In the genomic region with DNA sequence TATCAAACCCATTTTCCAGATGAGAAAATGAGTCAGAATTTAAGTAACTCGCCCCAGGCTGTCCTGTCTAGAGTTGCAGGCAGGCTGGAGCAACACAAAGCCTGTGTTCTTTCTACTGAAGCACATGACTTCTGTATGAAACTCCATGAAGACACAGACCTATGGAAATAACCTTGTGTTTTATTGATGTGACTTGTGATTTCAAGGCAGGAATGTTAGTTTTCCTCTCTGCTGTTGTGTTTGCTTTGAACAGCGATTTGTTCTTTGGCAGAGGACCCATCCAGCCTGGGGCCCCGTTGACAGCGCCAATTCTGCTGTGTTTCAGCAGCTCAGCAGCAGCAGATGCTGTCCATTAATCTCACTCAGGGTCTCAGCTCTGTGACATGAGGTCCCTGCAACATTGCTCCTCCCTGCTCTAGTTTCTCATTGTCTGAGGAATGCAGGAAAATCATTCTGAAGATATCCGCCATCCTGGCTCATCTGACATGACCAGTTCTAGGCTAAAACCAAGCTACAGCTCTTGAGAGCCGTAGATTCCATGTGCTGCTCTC, we compare ENCODE assay signal across 15 cellular contexts.
DNase-seq lines count a peak whose midpoint lies in the region; ATAC-seq and TF ChIP-seq lines count a peak whose summit lies in the region.
"Had no signal": no experiment of that assay in that cellular context is flagged by ENCODE, and none has a peak within 500 bp of the region (broad histone marks: within the 10 kb centered on the region; RNA-seq: fewer than 3 reads in every experiment).

No MANE protein-coding gene starts in this region.

- no peaks in the 10 kb centered on the region for H3K4me1 Mint-ChIP-seq in stimulated activated effector memory CD8-positive, alpha-beta T cell treated with anti-CD3 and anti-CD28 coated beads, Interleukin-12 subunit alpha, Interleukin-12 subunit beta, amount 100 ng/mL, for 72 hours

- H3K9me1 ChIP-seq in IMR-90 (ENCODE audit: insufficient read depth, low read length), result no peaks in the 10 kb centered on the region; the same call in 1 of the 2 replicates

- H4K91ac ChIP-seq in IMR-90 (ENCODE audit: insufficient read depth, low read depth, low read length), result no peak overlapping the region

- 0 out of 2 replicates have a peak overlapping the region, but pooled peaks have one; percentile 14 for H3K14ac ChIP-seq in IMR-90 (replicated peaks; ENCODE audit: low read depth, low read length)

- no peaks in the 10 kb centered on the region for H3K79me1 ChIP-seq in IMR-90 (ENCODE audit: low read depth in 1 of 2, low read length in 2 of 2)

- no peak for TF ChIP-seq CTCF in IMR-90 (conservative IDR thresholded peaks at IDR 0.05; ENCODE audit: low read depth, low read length)
- TF ChIP-seq CTCF in fibroblast of pulmonary artery (IDR thresholded peaks at IDR 0.05; ENCODE audit: low read length, missing control alignments), result no peak

- ATAC-seq in IMR-90 (ENCODE audit: low read depth) (no peak; the same call in 1 of the 2 replicates), GM18520 (IDR thresholded peaks at IDR 0.05; ENCODE audit: unreplicated experiment) (no peak), HG03520 (IDR thresholded peaks at IDR 0.05; ENCODE audit: unreplicated experiment) (no peak)
- no peak for ATAC-seq in stimulated activated effector memory CD8-positive, alpha-beta T cell treated with anti-CD3 and anti-CD28 coated beads, Interleukin-12 subunit alpha, Interleukin-12 subunit beta, amount 100 ng/mL, for 72 hours
- ATAC-seq: activated CD8-positive, alpha-beta T cell treated with anti-CD3 and anti-CD28 coated beads, Interleukin-2, amount 10 ng/mL, durations not matched to agents 7 days and 5 days had no signal

- H2BK120ac ChIP-seq in IMR-90 (ENCODE audit: low read depth, low read length), result no peak overlapping the region

- H3K4me2 ChIP-seq in IMR-90 (ENCODE audit: low read depth, low read length), result no peak overlapping the region
- H3K4me2 ChIP-seq: BLaER1 treated with 17β-estradiol and CSF1 and Interleukin-3, amounts not matched to agents 10 nM and 100 nM had no signal

- H3K36me3 Mint-ChIP-seq in stimulated activated effector memory CD8-positive, alpha-beta T cell treated with anti-CD3 and anti-CD28 coated beads, Interleukin-12 subunit alpha, Interleukin-12 subunit beta, amount 100 ng/mL, for 72 hours, result no peaks in the 10 kb centered on the region

- H2AK9ac ChIP-seq in IMR-90 (replicated peaks; ENCODE audit: low read depth, low read length, poor library complexity), result no peak overlapping the region

- no peak overlapping the region for H3K18ac ChIP-seq in IMR-90 (ENCODE audit: low read depth, low read length)

- in situ Hi-C loops in IMR-90 (cut with MboI; ENCODE audit: low sequenced_read_pairs), result no loop called here

- dilution Hi-C loops in IMR-90 (cut with HindIII; ENCODE audit: low sequenced_read_pairs, unreplicated experiment), result no loop called here

- peaks cover 3% of the 10 kb centered on the region for H3K9me3 Mint-ChIP-seq in stimulated activated effector memory CD8-positive, alpha-beta T cell treated with anti-CD3 and anti-CD28 coated beads, Interleukin-12 subunit alpha, Interleukin-12 subunit beta, amount 100 ng/mL, for 72 hours
- H3K9me3 Mint-ChIP-seq: activated T-helper 2 cell treated with anti-CD3 and anti-CD28 coated beads, Interferon-gamma antibody, Interleukin-2, Interleukin-4, amounts not matched to agents 10 μg/mL and 5 μg/mL and 100 μg/mL, durations not matched to agents 14 hours and 24 hours and 36 hours had no signal

- POLR2A ChIA-PET in IMR-90 (lab: Charles Lee; ENCODE audit: unreplicated experiment), result no interaction called here

- H3K27ac ChIP-seq in IMR-90 (ENCODE audit: insufficient read depth, low read length) (no peak overlapping the region), SJCRH30 (peak overlapping the region; percentile 65)
- H3K27ac ChIP-seq: BLaER1 treated with 17β-estradiol and CSF1 and Interleukin-3, amounts not matched to agents 10 nM and 100 nM; tibial nerve had no signal

- H3K9ac ChIP-seq in IMR-90 (ENCODE audit: low read depth, low read length), result no peak overlapping the region
- H3K9ac ChIP-seq: BLaER1 treated with 17β-estradiol and CSF1 and Interleukin-3, amounts not matched to agents 10 nM and 100 nM had no signal

- BruUV-seq in IMR-90 (replicated peaks; lab: Mats Ljungman, UMichigan), result no TSS peak

- H4K8ac ChIP-seq in IMR-90 (ENCODE audit: low read depth in 2 of 2, low read length in 2 of 2), result no peak overlapping the region

- no peak overlapping the region for H3K4me3 Mint-ChIP-seq in stimulated activated effector memory CD8-positive, alpha-beta T cell treated with anti-CD3 and anti-CD28 coated beads, Interleukin-12 subunit alpha, Interleukin-12 subunit beta, amount 100 ng/mL, for 72 hours
- H3K4me3 Mint-ChIP-seq: activated CD8-positive, alpha-beta T cell treated with anti-CD3 and anti-CD28 coated beads, Interleukin-2, amount 10 ng/mL, durations not matched to agents 7 days and 5 days had no signal

- peaks cover 4% of the 10 kb centered on the region for H3K4me1 ChIP-seq in IMR-90 (ENCODE audit: control insufficient read depth, insufficient read depth, low read length)
- peaks cover 8% of the 10 kb centered on the region for H3K4me1 ChIP-seq in SJCRH30
- H3K4me1 ChIP-seq: BLaER1 treated with 17β-estradiol and CSF1 and Interleukin-3, amounts not matched to agents 10 nM and 100 nM; tibial nerve had no signal

- no peak overlapping the region for H2BK5ac ChIP-seq in IMR-90 (ENCODE audit: low read depth, low read length, poor library complexity, severe bottlenecking)

- H3K27me3 ChIP-seq in IMR-90 (ENCODE audit: control insufficient read depth, insufficient read depth, low read length), result no peaks in the 10 kb centered on the region
- no peaks in the 10 kb centered on the region for H3K27me3 ChIP-seq in SJCRH30
- H3K27me3 ChIP-seq: BLaER1 treated with 17β-estradiol and CSF1 and Interleukin-3, amounts not matched to agents 10 nM and 100 nM; tibial nerve had no signal

- H2BK15ac ChIP-seq in IMR-90 (ENCODE audit: low read depth, low read length), result no peak overlapping the region

- H3K27ac Mint-ChIP-seq in stimulated activated effector memory CD8-positive, alpha-beta T cell treated with anti-CD3 and anti-CD28 coated beads, Interleukin-12 subunit alpha, Interleukin-12 subunit beta, amount 100 ng/mL, for 72 hours, result no peak overlapping the region
- H3K27ac Mint-ChIP-seq: activated CD8-positive, alpha-beta T cell treated with anti-CD3 and anti-CD28 coated beads, Interleukin-2, amount 10 ng/mL, durations not matched to agents 7 days and 5 days; activated T-helper 2 cell treated with anti-CD3 and anti-CD28 coated beads, Interferon-gamma antibody, Interleukin-2, Interleukin-4, amounts not matched to agents 10 μg/mL and 5 μg/mL and 100 μg/mL, durations not matched to agents 14 hours and 24 hours and 36 hours; progenitor cell of endocrine pancreas had no signal

- no peak overlapping the region for H4K5ac ChIP-seq in IMR-90 (ENCODE audit: low read depth, low read length)

- no peak overlapping the region for H3K56ac ChIP-seq in IMR-90 (ENCODE audit: extremely low read depth, insufficient read depth, low read length)

- peak; percentile 7 for DNase-seq in IMR-90
- peak; percentile 78 to 85 for DNase-seq in SJCRH30
- DNase-seq in fibroblast of pulmonary artery (ENCODE audit: low read depth), result peak; percentile 23
- peak; percentile 37 for DNase-seq in pons (ENCODE audit: low spot score)
- no peak for DNase-seq in stimulated activated effector memory CD8-positive, alpha-beta T cell treated with anti-CD3 and anti-CD28 coated beads, Interleukin-12 subunit alpha, Interleukin-12 subunit beta, amount 100 ng/mL, for 72 hours (ENCODE audit: low spot score in 2 of 2)
- DNase-seq: activated CD8-positive, alpha-beta T cell treated with anti-CD3 and anti-CD28 coated beads, Interleukin-2, amount 10 ng/mL, durations not matched to agents 7 days and 5 days; NCI-H1092 treated with DMSO at 0.1 percent for 48 hours; NCI-H526 treated with DMSO at 0.1 percent for 48 hours; SIG-M5 had no signal

- H2AK5ac ChIP-seq in IMR-90 (ENCODE audit: low read depth, low read length), result no peak overlapping the region

- no peak for TF ChIP-seq POLR2A in IMR-90 (IDR thresholded peaks at IDR 0.05; ENCODE audit: low read depth, low read length)

- H3K36me3 ChIP-seq in IMR-90 (ENCODE audit: control insufficient read depth, insufficient read depth, low read length) (peaks cover 1% of the 10 kb centered on the region; the same call in 1 of the 2 replicates), SJCRH30 (no peaks in the 10 kb centered on the region)
- H3K36me3 ChIP-seq: BLaER1 treated with 17β-estradiol and CSF1 and Interleukin-3, amounts not matched to agents 10 nM and 100 nM had no signal

- no peak overlapping the region for H3K23ac ChIP-seq in IMR-90 (ENCODE audit: low read depth, low read length)

- TF ChIP-seq RAD21 in IMR-90 (IDR thresholded peaks at IDR 0.05; ENCODE audit: low read length), result no peak

- no peak overlapping the region for H2BK20ac ChIP-seq in IMR-90 (ENCODE audit: low read depth, low read length)

- H3K9me3 ChIP-seq in IMR-90 (ENCODE audit: control insufficient read depth, insufficient read depth, low read length) (no peaks in the 10 kb centered on the region), SJCRH30 (replicated peaks) (no peaks in the 10 kb centered on the region)
- H3K9me3 ChIP-seq: BLaER1 treated with 17β-estradiol and CSF1 and Interleukin-3, amounts not matched to agents 10 nM and 100 nM; tibial nerve had no signal

- intact Hi-C loops in IMR-90 (cut with micrococcal nuclease), result no loop called here

- H2AFZ ChIP-seq in IMR-90 (replicated peaks; ENCODE audit: low read length, poor library complexity), result no peak overlapping the region

- H3K4ac ChIP-seq in IMR-90 (ENCODE audit: low read depth, low read length), result no peak overlapping the region

- no peaks in the 10 kb centered on the region for H4K20me1 ChIP-seq in IMR-90 (ENCODE audit: insufficient read depth, low read length)
- H4K20me1 ChIP-seq: BLaER1 treated with 17β-estradiol and CSF1 and Interleukin-3, amounts not matched to agents 10 nM and 100 nM had no signal

- no peak overlapping the region for H3K4me3 ChIP-seq in IMR-90 (ENCODE audit: insufficient read depth, low read depth, low read length)
- no peak overlapping the region for H3K4me3 ChIP-seq in SJCRH30
- H3K4me3 ChIP-seq in fibroblast of pulmonary artery (replicated peaks; ENCODE audit: low read depth, low read length), result no peak overlapping the region
- H3K4me3 ChIP-seq: BLaER1 treated with 17β-estradiol and CSF1 and Interleukin-3, amounts not matched to agents 10 nM and 100 nM; tibial nerve had no signal

- CTCF ChIA-PET in IMR-90 (lab: Yijun Ruan, JAX), result interaction anchor here (0.5 kb wide), 1 partner anchor 291 kb away, joined by 3 read pairs; no protein-coding TSS in a partner anchor

- 10% methylated on average over 2 of the region's 6 CpGs; no CpG with 5 or more reads in 1 of the 2 experiments for WGBS in IMR-90 (ENCODE audit: extremely low coverage in 2 of 2, insufficient read length in 1 of 2), 2 experiments

TF ChIP-seq in IMR-90, 13 proteins besides CTCF, POLR2A, EP300 and RAD21 (continues in another document):
- no peak for TF ChIP-seq MAFK (IDR thresholded peaks at IDR 0.05; ENCODE audit: low read depth, low read length)

Comparison
In these comparisons a context has a peak if more than half of its experiments do, and no peak if none do; other contexts are left out.
1. DNase-seq: peak in IMR-90 (single experiment), SJCRH30 (2 of 2), fibroblast of pulmonary artery (single experiment) and pons (single experiment); none in stimulated activated effector memory CD8-positive, alpha-beta T cell treated with anti-CD3 and anti-CD28 coated beads, Interleukin-12 subunit alpha, Interleukin-12 subunit beta, amount 100 ng/mL, for 72 hours (0 of 2).